Comparison of ENCODE assay signal across 8 cellular contexts in the genomic region with DNA sequence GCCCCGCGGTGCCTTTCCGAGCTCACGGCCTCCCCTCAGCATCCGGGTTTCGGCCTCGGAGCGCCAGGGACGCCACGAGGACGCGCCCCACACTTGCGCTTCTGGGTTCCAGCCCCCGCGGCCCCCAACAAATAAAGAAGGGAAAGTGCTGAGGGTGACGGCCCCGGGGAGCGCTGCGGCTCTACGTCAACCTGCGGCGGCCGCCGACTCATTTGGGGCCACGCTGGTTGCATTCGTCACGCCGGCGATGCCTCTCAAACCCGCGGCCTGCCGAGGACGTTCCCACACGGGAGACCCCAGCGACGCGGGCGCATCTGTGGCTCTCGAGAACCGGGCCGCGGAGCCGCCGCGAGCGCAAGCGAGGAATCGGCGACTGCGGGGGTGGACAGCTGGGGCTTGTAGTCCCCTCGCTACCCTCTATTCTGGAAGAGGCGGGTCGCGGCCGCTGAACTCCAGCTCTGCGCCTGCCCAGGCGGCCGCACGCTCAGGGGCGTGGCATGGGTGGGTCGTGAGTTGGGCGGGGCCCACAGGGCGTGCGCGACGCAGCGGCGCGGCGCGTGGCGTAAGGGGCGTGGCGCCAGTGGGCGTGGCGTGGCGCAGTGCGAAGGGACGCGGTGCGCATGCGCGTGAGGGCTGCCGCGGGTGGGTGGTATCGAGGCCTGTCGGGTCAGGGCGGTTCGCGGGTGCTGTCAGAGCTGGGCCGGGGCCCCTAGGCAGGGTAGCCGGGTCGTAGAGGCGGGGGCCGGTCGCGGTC. TPM values are rescaled to one million over a fixed set of nuclear protein-coding genes. Genes with fewer than 3 reads are reported as not detected.
DNase-seq lines count a peak whose midpoint lies in the region; ATAC-seq and TF ChIP-seq lines count a peak whose summit lies in the region.

A gene with protein sequence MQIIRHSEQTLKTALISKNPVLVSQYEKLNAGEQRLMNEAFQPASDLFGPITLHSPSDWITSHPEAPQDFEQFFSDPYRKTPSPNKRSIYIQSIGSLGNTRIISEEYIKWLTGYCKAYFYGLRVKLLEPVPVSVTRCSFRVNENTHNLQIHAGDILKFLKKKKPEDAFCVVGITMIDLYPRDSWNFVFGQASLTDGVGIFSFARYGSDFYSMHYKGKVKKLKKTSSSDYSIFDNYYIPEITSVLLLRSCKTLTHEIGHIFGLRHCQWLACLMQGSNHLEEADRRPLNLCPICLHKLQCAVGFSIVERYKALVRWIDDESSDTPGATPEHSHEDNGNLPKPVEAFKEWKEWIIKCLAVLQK (plus strand): TSS at position 599 of the 754 bp plus-strand sequence. CDS start 2,145 bp downstream, outside the sequence.

- H3K9me3 Mint-ChIP-seq in activated naive CD4-positive, alpha-beta T cell treated with anti-CD3 and anti-CD28 coated beads, Interleukin-2, amount 50 U/mL, for 72 hours: no peaks in the 10 kb centered on the region

- TF ChIP-seq CTCF in GM10266 (IDR thresholded peaks at IDR 0.05; ENCODE audit: control insufficient read depth, insufficient read depth, low read depth, missing control alignments): no peak
- TF ChIP-seq CTCF in omental fat pad (IDR thresholded peaks at IDR 0.05): no peak

- H3K27ac Mint-ChIP-seq in activated naive CD4-positive, alpha-beta T cell treated with anti-CD3 and anti-CD28 coated beads, Interleukin-2, amount 50 U/mL, for 72 hours: peak within 1 kb of the TSS; percentile 97 to 99

- peaks cover 7 to 12% of the 10 kb centered on the region in 2 donors for H3K36me3 Mint-ChIP-seq in activated naive CD4-positive, alpha-beta T cell treated with anti-CD3 and anti-CD28 coated beads, Interleukin-2, amount 50 U/mL, for 72 hours

- DNase-seq in GM10266 (ENCODE audit: extremely low spot score): peak; percentile 94
- DNase-seq in NCI-H1105 (lab: John Stamatoyannopoulos, UW): peak; percentile 90
- peak; percentile 70 for DNase-seq in SKM-1 (lab: John Stamatoyannopoulos, UW; ENCODE audit: unreplicated experiment)
- DNase-seq in activated naive CD4-positive, alpha-beta T cell treated with anti-CD3 and anti-CD28 coated beads, Interleukin-2, amount 50 U/mL, for 72 hours (ENCODE audit: low spot score in 2 of 2): peak; percentile 99 to 100
- DNase-seq in glomerular endothelial cell (ENCODE audit: extremely low read depth, low read depth, low spot score): no peak
- peak; percentile 83 for DNase-seq in omental fat pad (ENCODE audit: low spot score)

- peak within 1 kb of the TSS; percentile 95 for H3K27ac ChIP-seq in temporal lobe (ENCODE audit: low read depth, low read length)

- ATAC-seq in HG02642 (IDR thresholded peaks at IDR 0.05; ENCODE audit: poor library complexity, unreplicated experiment) (peak; percentile 93), omental fat pad (ENCODE audit: low FRiP score) (peak; percentile 100)
- ATAC-seq in activated naive CD4-positive, alpha-beta T cell treated with anti-CD3 and anti-CD28 coated beads, Interleukin-2, amount 50 U/mL, for 72 hours: peak; percentile 80 to 91

RNA-seq across cellular contexts. Expression of the gene that starts here (rescaled TPM):
- 100 to 1,000 TPM; 106 to 113 TPM for total RNA-seq in activated naive CD4-positive, alpha-beta T cell treated with anti-CD3 and anti-CD28 coated beads, Interleukin-2, amount 50 U/mL, for 72 hours
- 35.1 and 45.7 TPM in 2 replicates for total RNA-seq in glomerular endothelial cell
- total RNA-seq in omental fat pad: 10 to 100 TPM; 26.6 to 59.6 (median 48.1) TPM
- total RNA-seq in temporal lobe: 50.4 TPM
